Comparison of ENCODE assay signal across 28 cellular contexts in the genomic region with DNA sequence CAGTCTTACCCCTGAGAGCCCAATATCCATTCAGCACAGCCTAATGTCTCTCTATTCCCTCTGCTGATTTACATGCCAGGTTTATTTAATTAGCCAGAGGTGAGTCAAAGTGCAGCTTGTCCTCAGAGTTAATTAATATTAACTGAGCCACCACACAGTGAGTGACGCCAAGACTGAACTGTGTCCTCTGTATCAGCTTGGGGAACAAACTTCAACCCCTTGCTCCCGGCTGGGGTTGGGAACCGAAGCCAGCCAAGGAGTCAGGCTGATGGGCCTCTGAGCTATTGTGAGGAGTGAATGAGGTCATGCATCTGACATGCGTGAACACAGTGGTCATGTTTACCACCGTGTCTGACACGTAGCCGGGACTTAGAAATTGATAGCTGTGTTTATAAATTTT.
"Had no signal": no experiment of that assay in that cellular context is flagged by ENCODE, and none has a peak within 500 bp of the region (broad histone marks: within the 10 kb centered on the region; RNA-seq: fewer than 3 reads in every experiment).

No MANE protein-coding gene starts in this region.

- H3K36me3 ChIP-seq: adrenal gland, SJSA1 had no signal

- H3K9me3 Mint-ChIP-seq: activated CD4-positive, alpha-beta memory T cell treated with anti-CD3 and anti-CD28 coated beads, Interleukin-2, amount 10 ng/mL, durations not matched to agents 7 days and 5 days; activated naive CD8-positive, alpha-beta T cell treated with anti-CD3 and anti-CD28 coated beads, Interleukin-2, amount 10 ng/mL, durations not matched to agents 7 days and 5 days; activated T-cell treated with anti-CD3 and anti-CD28 coated beads, Interleukin-2, amount 50 U/mL, for 72 hours had no signal

- H3K27me3 ChIP-seq: adrenal gland, SJSA1 had no signal

- H3K27ac Mint-ChIP-seq: activated CD4-positive, alpha-beta memory T cell treated with anti-CD3 and anti-CD28 coated beads, Interleukin-2, amount 10 ng/mL, durations not matched to agents 7 days and 5 days; activated naive CD8-positive, alpha-beta T cell treated with anti-CD3 and anti-CD28 coated beads, Interleukin-2, amount 10 ng/mL, durations not matched to agents 7 days and 5 days; activated T-cell treated with anti-CD3 and anti-CD28 coated beads, Interleukin-2, amount 50 U/mL, for 72 hours; T-helper 17 cell had no signal

- DNase-seq: activated CD4-positive, alpha-beta memory T cell treated with anti-CD3 and anti-CD28 coated beads, Interleukin-2, amount 10 ng/mL, durations not matched to agents 7 days and 5 days; activated CD4-positive, alpha-beta T cell treated with anti-CD3 and anti-CD28 coated beads, Interleukin-2, amount 50 U/mL, for 1 hour; activated CD4-positive, CD25-positive, alpha-beta regulatory T cell; activated naive CD4-positive, alpha-beta T cell treated with anti-CD3 and anti-CD28 coated beads, Interleukin-2, amount 50 U/mL, for 16 hours; activated naive CD8-positive, alpha-beta T cell treated with anti-CD3 and anti-CD28 coated beads, Interleukin-2, amount 10 ng/mL, durations not matched to agents 7 days and 5 days; activated T-cell treated with anti-CD3 and anti-CD28 coated beads, Interleukin-2, amount 50 U/mL, for 72 hours; anterior cingulate cortex; caudate nucleus; Karpas-422; MM.1S; NCI-H1105; NCI-H1436; NCI-H1694 treated with DMSO at 0.1 percent for 48 hours; NCI-H2029 treated with DMSO at 0.1 percent for 48 hours; NCI-H345; NCI-H510A; NCI-H526 treated with DMSO at 0.1 percent for 48 hours; NCI-H82; Right ventricle myocardium superior; T-helper 17 cell; T-helper 9 cell had no signal

- ATAC-seq: activated T-cell treated with anti-CD3 and anti-CD28 coated beads, Interleukin-2, amount 50 U/mL, for 72 hours; K562; Panc1; T-helper 17 cell had no signal

- H3K4me1 ChIP-seq: SJSA1 had no signal

- H3K27ac ChIP-seq: adrenal gland, RWPE1, SJSA1, VCaP had no signal

- FAIRE-seq: K562, TTC549 had no signal

- H3K9me3 ChIP-seq: adrenal gland, SJSA1 had no signal

- H3K4me3 Mint-ChIP-seq: activated CD4-positive, alpha-beta memory T cell treated with anti-CD3 and anti-CD28 coated beads, Interleukin-2, amount 10 ng/mL, durations not matched to agents 7 days and 5 days; activated naive CD8-positive, alpha-beta T cell treated with anti-CD3 and anti-CD28 coated beads, Interleukin-2, amount 10 ng/mL, durations not matched to agents 7 days and 5 days; activated T-cell treated with anti-CD3 and anti-CD28 coated beads, Interleukin-2, amount 50 U/mL, for 72 hours; T-helper 17 cell had no signal

- H3K4me3 ChIP-seq: adrenal gland, K562, SJSA1 had no signal

- H3K36me3 Mint-ChIP-seq: activated naive CD8-positive, alpha-beta T cell treated with anti-CD3 and anti-CD28 coated beads, Interleukin-2, amount 10 ng/mL, durations not matched to agents 7 days and 5 days had no signal
